2 cellular contexts compared by ENCODE assay signal in the genomic region with DNA sequence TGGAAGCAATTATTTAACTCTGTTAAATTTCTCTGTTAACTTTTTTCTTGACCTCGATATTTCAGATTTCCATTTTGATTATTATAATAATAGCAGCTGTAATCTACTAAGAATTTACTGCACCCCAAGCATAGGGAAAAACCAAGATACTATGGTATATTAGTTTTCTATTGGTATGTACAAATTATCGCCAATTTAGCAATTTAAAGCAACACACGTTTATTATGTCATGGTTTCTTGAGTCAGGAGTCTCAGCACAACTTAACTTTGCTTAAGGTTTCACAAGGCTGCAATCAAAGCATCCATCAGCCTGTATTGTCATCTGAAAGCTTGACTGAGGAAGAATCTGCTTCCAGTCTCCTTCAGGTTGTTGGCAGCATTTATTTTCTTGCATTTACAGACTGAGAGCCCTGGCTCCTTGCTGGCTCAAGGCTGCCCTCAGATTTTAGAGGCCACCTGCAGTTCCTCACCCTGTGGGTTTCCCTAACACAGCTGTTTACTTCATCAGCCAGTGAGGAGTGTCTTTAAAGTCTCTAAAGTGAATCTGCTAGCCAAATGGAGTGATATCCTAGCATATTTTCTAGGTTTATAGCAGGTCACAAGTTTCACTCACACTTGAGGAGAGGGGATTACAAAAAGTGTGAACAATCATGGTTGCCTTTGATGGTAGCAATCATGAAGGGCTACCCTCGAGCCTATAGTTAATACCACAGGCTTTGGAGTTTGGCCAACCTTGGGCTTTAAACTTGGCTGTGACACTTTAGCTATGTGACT.
TF ChIP-seq lines count a peak whose summit lies in the region.

No MANE protein-coding gene starts in this region.

TF ChIP-seq in GM12891, 5 proteins besides CTCF, POLR2A, EP300 and RAD21:
- TF ChIP-seq SPI1 (IDR thresholded peaks at IDR 0.05; ENCODE audit: low read depth, low read length) (0 out of 2 replicates have a peak, but pooled peaks have one; percentile 12), POLR2AphosphoS5 (IDR thresholded peaks at IDR 0.05; ENCODE audit: low read depth, low read length) (no peak), PAX5 (IDR thresholded peaks at IDR 0.05; ENCODE audit: insufficient read depth, low read length, severe bottlenecking) (no peak)

TF ChIP-seq in IMR-90, 13 proteins besides CTCF, POLR2A, EP300 and RAD21:
- TF ChIP-seq, protein P1, sequence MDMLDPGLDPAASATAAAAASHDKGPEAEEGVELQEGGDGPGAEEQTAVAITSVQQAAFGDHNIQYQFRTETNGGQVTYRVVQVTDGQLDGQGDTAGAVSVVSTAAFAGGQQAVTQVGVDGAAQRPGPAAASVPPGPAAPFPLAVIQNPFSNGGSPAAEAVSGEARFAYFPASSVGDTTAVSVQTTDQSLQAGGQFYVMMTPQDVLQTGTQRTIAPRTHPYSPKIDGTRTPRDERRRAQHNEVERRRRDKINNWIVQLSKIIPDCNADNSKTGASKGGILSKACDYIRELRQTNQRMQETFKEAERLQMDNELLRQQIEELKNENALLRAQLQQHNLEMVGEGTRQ (IDR thresholded peaks at IDR 0.05; ENCODE audit: low read depth, low read length): no peak
- no peak for TF ChIP-seq RCOR1 (IDR thresholded peaks at IDR 0.05; ENCODE audit: insufficient replicate concordance, low read length)
- no peak for TF ChIP-seq FOS (IDR thresholded peaks at IDR 0.05; ENCODE audit: low read depth, low read length)
- TF ChIP-seq MAZ (IDR thresholded peaks at IDR 0.05; ENCODE audit: borderline replicate concordance, low read depth, low read length): no peak
- peak; percentile 37 for TF ChIP-seq MAFK (IDR thresholded peaks at IDR 0.05; ENCODE audit: low read depth, low read length)
TF ChIP-seq in IMR-90: peak in this region for 1.
